Comparison of ENCODE assay signal across 12 cellular contexts in the genomic region with DNA sequence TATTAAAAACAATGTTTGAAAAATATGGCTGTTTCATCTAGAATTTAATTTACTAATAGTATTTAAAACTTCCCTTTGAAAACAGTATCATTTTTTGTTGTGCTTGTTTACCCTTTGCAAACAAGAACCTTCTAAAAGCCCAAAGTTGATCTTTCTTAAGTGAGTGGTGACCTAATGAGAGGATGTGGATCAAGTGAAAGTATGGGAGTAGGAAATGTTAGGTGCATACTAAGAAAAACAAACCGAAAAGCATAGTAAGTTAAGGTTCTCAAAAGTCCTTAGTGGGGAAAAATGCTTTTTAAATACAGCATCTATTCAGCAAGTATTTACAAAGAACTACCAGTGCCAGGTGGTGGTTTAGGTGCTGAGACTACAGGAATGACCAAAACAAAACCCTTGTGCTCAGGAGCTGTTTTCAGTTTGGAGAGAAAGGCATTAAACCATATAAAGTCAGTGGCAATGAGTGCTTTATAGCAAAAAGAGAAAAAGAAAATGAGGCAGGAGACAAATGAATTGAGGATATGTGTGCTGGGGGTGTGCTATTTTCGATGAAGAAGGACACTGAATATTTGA. TPM values are rescaled to one million over a fixed set of nuclear protein-coding genes. Genes with fewer than 3 reads are reported as not detected.
A peak's percentile ranks its signal among the peaks of the same experiment; 100 is the strongest.
DNase-seq lines count a peak whose midpoint lies in the region; ATAC-seq and TF ChIP-seq lines count a peak whose summit lies in the region.
"Had no signal": no experiment of that assay in that cellular context is flagged by ENCODE, and none has a peak within 500 bp of the region (broad histone marks: within the 10 kb centered on the region; RNA-seq: fewer than 3 reads in every experiment).

No MANE protein-coding gene starts in this region.

- no peaks in the 10 kb centered on the region for H3K9me3 ChIP-seq in upper lobe of right lung
- no peaks in the 10 kb centered on the region for H3K9me3 ChIP-seq in prostate gland
- H3K9me3 ChIP-seq: uterus had no signal

- DNase-seq in activated naive CD4-positive, alpha-beta T cell treated with anti-CD3 and anti-CD28 coated beads, Interleukin-2, amount 50 U/mL, for 72 hours (ENCODE audit: low spot score in 2 of 2), result no peak
- DNase-seq in activated naive CD4-positive, alpha-beta T cell treated with Interleukin-2 at 50 U/mL for 16 hours, result no peak
- no peak for DNase-seq in central memory CD8-positive, alpha-beta T cell (ENCODE audit: low spot score in 2 of 2)
- DNase-seq in upper lobe of right lung, result no peak
- DNase-seq in prostate gland (ENCODE audit: low spot score), result no peak
- DNase-seq in brain microvascular endothelial cell, result no peak
- DNase-seq: activated CD4-positive, CD25-positive, alpha-beta regulatory T cell; HCEC 1CT; uterus had no signal

- in situ Hi-C loops in brain microvascular endothelial cell (cut with HindIII; ENCODE audit: low pct_ligation_motif_present, low sequenced_read_pairs), result no loop called here

- peak overlapping the region; percentile 15 to 25 for H3K27ac Mint-ChIP-seq in activated naive CD4-positive, alpha-beta T cell treated with anti-CD3 and anti-CD28 coated beads, Interleukin-2, amount 50 U/mL, for 72 hours
- H3K27ac Mint-ChIP-seq in central memory CD8-positive, alpha-beta T cell (ENCODE audit: low read depth), result peak overlapping the region; percentile 80

- 46% methylated on average over 2 of the region's 2 CpGs for WGBS in prostate gland

- H3K36me3 ChIP-seq in upper lobe of right lung (peaks cover 53% of the 10 kb centered on the region), prostate gland (peaks cover 0 to 4% of the 10 kb centered on the region in 2 donors), brain microvascular endothelial cell (replicated peaks) (peaks cover 26% of the 10 kb centered on the region)
- H3K36me3 ChIP-seq: uterus had no signal

- peaks cover 18 to 45% of the 10 kb centered on the region in 2 donors for H3K36me3 Mint-ChIP-seq in activated naive CD4-positive, alpha-beta T cell treated with anti-CD3 and anti-CD28 coated beads, Interleukin-2, amount 50 U/mL, for 72 hours
- peaks cover 21% of the 10 kb centered on the region for H3K36me3 Mint-ChIP-seq in central memory CD8-positive, alpha-beta T cell (ENCODE audit: insufficient read depth)

- H3K27ac ChIP-seq in upper lobe of right lung (peak overlapping the region; percentile 7), prostate gland (no peak overlapping the region), brain microvascular endothelial cell (no peak overlapping the region)
- H3K27ac ChIP-seq: RWPE1, uterus had no signal

- H3K4me3 Mint-ChIP-seq in central memory CD8-positive, alpha-beta T cell, result peak overlapping the region; percentile 47

- H3K4me1 ChIP-seq in upper lobe of right lung (peaks cover 13% of the 10 kb centered on the region), prostate gland (replicated peaks) (no peaks in the 10 kb centered on the region)
- H3K4me1 ChIP-seq: uterus had no signal

- TF ChIP-seq CTCF in upper lobe of right lung (IDR thresholded peaks at IDR 0.05) (no peak), prostate gland (IDR thresholded peaks at IDR 0.05) (no peak), brain microvascular endothelial cell (IDR thresholded peaks at IDR 0.05; ENCODE audit: low read depth, low read length, missing control alignments) (no peak)

- TF ChIP-seq POLR2A in prostate gland (IDR thresholded peaks at IDR 0.05), result no peak

- ATAC-seq in activated naive CD4-positive, alpha-beta T cell treated with anti-CD3 and anti-CD28 coated beads, Interleukin-2, amount 50 U/mL, for 72 hours, result peak in 1 of 2 donors; percentile 55
- ATAC-seq in HG03066 (IDR thresholded peaks at IDR 0.05; ENCODE audit: low read depth, unreplicated experiment) (peak; percentile 31), upper lobe of right lung (peak; percentile 38), HG03342 (IDR thresholded peaks at IDR 0.05; ENCODE audit: unreplicated experiment) (no peak)
- ATAC-seq in central memory CD8-positive, alpha-beta T cell (replicated peaks; ENCODE audit: extremely low read depth, poor library complexity, severe bottlenecking), result no peak

- H3K4me1 Mint-ChIP-seq in central memory CD8-positive, alpha-beta T cell, result peaks cover 29% of the 10 kb centered on the region

- H3K27me3 Mint-ChIP-seq in central memory CD8-positive, alpha-beta T cell, result no peaks in the 10 kb centered on the region

- intact Hi-C loops in upper lobe of right lung (cut with DNase I) (no loop called here), prostate gland (cut with DNase I) (no loop called here)

- no peak overlapping the region for H3K4me3 ChIP-seq in upper lobe of right lung
- no peak overlapping the region for H3K4me3 ChIP-seq in prostate gland
- no peak overlapping the region for H3K4me3 ChIP-seq in brain microvascular endothelial cell (ENCODE audit: low read depth, low read length)
- H3K4me3 ChIP-seq: uterus had no signal

- H3K27me3 ChIP-seq in upper lobe of right lung (no peaks in the 10 kb centered on the region), prostate gland (replicated peaks; ENCODE audit: insufficient read depth) (no peaks in the 10 kb centered on the region), brain microvascular endothelial cell (replicated peaks) (no peaks in the 10 kb centered on the region)
- H3K27me3 ChIP-seq: uterus had no signal

- no peaks in the 10 kb centered on the region for H3K9me3 Mint-ChIP-seq in activated naive CD4-positive, alpha-beta T cell treated with anti-CD3 and anti-CD28 coated beads, Interleukin-2, amount 50 U/mL, for 72 hours
- no peaks in the 10 kb centered on the region for H3K9me3 Mint-ChIP-seq in central memory CD8-positive, alpha-beta T cell

RNA-seq across cellular contexts. Expression of gene RNF146, which starts 23.8 kb away (rescaled TPM):
- 10 to 100 TPM; 11.2 to 15.1 TPM for total RNA-seq in activated naive CD4-positive, alpha-beta T cell treated with anti-CD3 and anti-CD28 coated beads, Interleukin-2, amount 50 U/mL, for 72 hours
- total RNA-seq in upper lobe of right lung (54.6 TPM), prostate gland (10 to 100 TPM; 30.5 to 55.8 TPM)

RNA-seq across cellular contexts. Expression of gene ECHDC1, which starts 52.9 kb away (rescaled TPM):
- 10 to 100 TPM; 47.9 to 56.6 TPM for total RNA-seq in activated naive CD4-positive, alpha-beta T cell treated with anti-CD3 and anti-CD28 coated beads, Interleukin-2, amount 50 U/mL, for 72 hours
- total RNA-seq in upper lobe of right lung (105 TPM), prostate gland (10 to 100 TPM; 26.0 to 58.7 TPM)

Comparison
In these comparisons a context has a peak if more than half of its experiments do, and no peak if none do; other contexts are left out.
1. ATAC-seq: peak in HG03066 (single experiment) and upper lobe of right lung (single experiment); none in central memory CD8-positive, alpha-beta T cell (single experiment) and HG03342 (single experiment).